Comparison of ENCODE assay signal across 16 cellular contexts in the genomic region with DNA sequence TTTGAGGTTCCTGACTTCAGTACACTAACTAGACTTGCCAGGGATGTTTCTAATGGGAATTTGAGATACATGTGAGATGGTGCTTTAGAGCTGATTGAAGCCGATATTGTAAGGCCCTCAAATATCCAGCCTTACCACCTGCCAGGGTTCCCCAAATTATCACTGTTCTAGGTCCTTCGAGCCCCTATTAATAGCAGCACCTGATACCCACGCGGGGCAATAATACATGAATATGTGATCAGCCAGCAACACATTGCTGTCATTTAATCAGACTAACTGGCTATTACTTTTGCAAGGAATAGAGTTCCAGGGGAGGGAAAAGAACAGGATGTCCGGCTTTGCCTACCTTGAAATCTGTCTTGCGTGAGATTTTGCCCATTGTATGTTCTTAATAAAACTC. TPM values are rescaled to one million over a fixed set of nuclear protein-coding genes. Genes with fewer than 3 reads are reported as not detected.
A peak's percentile ranks its signal among the peaks of the same experiment; 100 is the strongest.
DNase-seq lines count a peak whose midpoint lies in the region; ATAC-seq and TF ChIP-seq lines count a peak whose summit lies in the region.
"Had no signal": no experiment of that assay in that cellular context is flagged by ENCODE, and none has a peak within 500 bp of the region (broad histone marks: within the 10 kb centered on the region; RNA-seq: fewer than 3 reads in every experiment).

No MANE protein-coding gene starts in this region.

- TF ChIP-seq CTCF in heart left ventricle (IDR thresholded peaks at IDR 0.05) (no peak), left lung (IDR thresholded peaks at IDR 0.05) (no peak)

- H3K27me3 Mint-ChIP-seq in activated CD4-positive, alpha-beta memory T cell treated with anti-CD3 and anti-CD28 coated beads, Interleukin-2, amount 10 ng/mL, durations not matched to agents 7 days and 5 days = no peaks in the 10 kb centered on the region

- peak overlapping the region; percentile 94 for H3K27ac Mint-ChIP-seq in activated CD4-positive, alpha-beta memory T cell treated with anti-CD3 and anti-CD28 coated beads, Interleukin-2, amount 10 ng/mL, durations not matched to agents 7 days and 5 days
- H3K27ac Mint-ChIP-seq: nephron progenitor cell had no signal

- H3K4me3 Mint-ChIP-seq in activated CD4-positive, alpha-beta memory T cell treated with anti-CD3 and anti-CD28 coated beads, Interleukin-2, amount 10 ng/mL, durations not matched to agents 7 days and 5 days = peak overlapping the region; percentile 69
- H3K4me3 Mint-ChIP-seq: nephron progenitor cell had no signal

- peaks cover 0 to 20% (median 4%) of the 10 kb centered on the region in 9 donors for H3K27me3 ChIP-seq in heart left ventricle
- no peaks in the 10 kb centered on the region for H3K27me3 ChIP-seq in left lung
- no peaks in the 10 kb centered on the region for H3K27me3 ChIP-seq in thymus (ENCODE audit: control insufficient read depth, insufficient read depth)
- H3K27me3 ChIP-seq: ascending aorta had no signal

- H3K4me3 ChIP-seq in heart left ventricle (peak overlapping the region in 11 of 12 donors; percentile 20 to 92 (median 75)), left lung (peak overlapping the region in 1 of 2 donors; percentile 77), thymus (ENCODE audit: low read length) (peak overlapping the region; percentile 16)

- 54 to 73% (median 68%) methylated on average over 6 of the region's 6 CpGs for WGBS in heart left ventricle, 4 donors
- 99% methylated on average over 6 of the region's 6 CpGs for WGBS in thymus

- CTCF ChIA-PET in activated CD4-positive, alpha-beta memory T cell treated with anti-CD3 and anti-CD28 coated beads, Interleukin-2, amount 10 ng/mL, durations not matched to agents 7 days and 5 days (lab: Charles Lee) = no interaction called here

- peaks cover 0 to 57% (median 16%) of the 10 kb centered on the region in 9 donors for H3K36me3 ChIP-seq in heart left ventricle
- peaks cover 0 to 30% of the 10 kb centered on the region in 2 donors for H3K36me3 ChIP-seq in left lung
- H3K36me3 ChIP-seq in thymus (ENCODE audit: control insufficient read depth, insufficient read depth) = no peaks in the 10 kb centered on the region

- TF ChIP-seq POLR2A in heart left ventricle (IDR thresholded peaks at IDR 0.05) = no peak

- intact Hi-C loops in heart left ventricle (cut with DNase I) (loop anchor here in 4 of 10 donors (5.0 to 10.0 kb wide), 4 partner anchors 82 to 185 kb away; no protein-coding TSS in a partner anchor), left ventricle myocardium superior (cut with micrococcal nuclease) (no loop called here), left lung (cut with DNase I) (no loop called here)

- H3K36me3 Mint-ChIP-seq in activated CD4-positive, alpha-beta memory T cell treated with anti-CD3 and anti-CD28 coated beads, Interleukin-2, amount 10 ng/mL, durations not matched to agents 7 days and 5 days (ENCODE audit: low read depth) = peaks cover 80% of the 10 kb centered on the region

- no peak for DNase-seq in heart left ventricle
- DNase-seq in left ventricle myocardium superior = no peak
- no peak for DNase-seq in activated CD4-positive, alpha-beta memory T cell treated with anti-CD3 and anti-CD28 coated beads, Interleukin-2, amount 10 ng/mL, durations not matched to agents 7 days and 5 days
- no peak for DNase-seq in left lung
- DNase-seq in HT-29 (ENCODE audit: low spot score) = no peak
- DNase-seq in NCI-H2081 treated with DMSO at 0.1 percent for 48 hours (lab: John Stamatoyannopoulos, UW) = no peak
- DNase-seq: dermis blood vessel endothelial cell, DMS153, GOT3, IMR-90, NCI-H1105, NCI-H446, nephron progenitor cell had no signal

- no peaks in the 10 kb centered on the region for H3K9me3 ChIP-seq in heart left ventricle
- H3K9me3 ChIP-seq in left lung = no peaks in the 10 kb centered on the region
- no peaks in the 10 kb centered on the region for H3K9me3 ChIP-seq in thymus (ENCODE audit: control insufficient read depth)
- H3K9me3 ChIP-seq: ascending aorta had no signal

- peaks cover 2% of the 10 kb centered on the region for H3K9me3 Mint-ChIP-seq in activated CD4-positive, alpha-beta memory T cell treated with anti-CD3 and anti-CD28 coated beads, Interleukin-2, amount 10 ng/mL, durations not matched to agents 7 days and 5 days
- H3K9me3 Mint-ChIP-seq: nephron progenitor cell had no signal

- ATAC-seq in heart left ventricle (no peak), left ventricle myocardium superior (no peak), left lung (no peak), GM21447 (IDR thresholded peaks at IDR 0.05; ENCODE audit: unreplicated experiment) (no peak)

- H3K4me1 ChIP-seq in heart left ventricle (peaks cover 0 to 85% (median 25%) of the 10 kb centered on the region in 12 donors), left lung (peaks cover 11 to 83% of the 10 kb centered on the region in 2 donors), thymus (ENCODE audit: control insufficient read depth, insufficient read depth, low read length) (peaks cover 63% of the 10 kb centered on the region)

- H3K27ac ChIP-seq in heart left ventricle = peak overlapping the region; percentile 40 to 90 (median 64)
- peak overlapping the region; percentile 75 to 83 for H3K27ac ChIP-seq in left lung
- peak overlapping the region; percentile 95 for H3K27ac ChIP-seq in thymus (ENCODE audit: low read depth)

- peaks cover 83% of the 10 kb centered on the region for H3K4me1 Mint-ChIP-seq in activated CD4-positive, alpha-beta memory T cell treated with anti-CD3 and anti-CD28 coated beads, Interleukin-2, amount 10 ng/mL, durations not matched to agents 7 days and 5 days

- POLR2A ChIA-PET in activated CD4-positive, alpha-beta memory T cell treated with anti-CD3 and anti-CD28 coated beads, Interleukin-2, amount 10 ng/mL, durations not matched to agents 7 days and 5 days (lab: Charles Lee) = interaction anchor here (0.7 to 4.5 kb wide), 4 partner anchors 30 to 107 kb away, joined by 3 to 52 read pairs (median 4); no protein-coding TSS in a partner anchor

RNA-seq across cellular contexts. Expression of gene RGCC, which starts 5.1 kb away (rescaled TPM):
- 100 to 1,000 TPM in 2 of 9 donors, 10 to 100 TPM in 7; 22.9 to 228 (median 45.9) TPM for total RNA-seq in heart left ventricle
- 10 to 100 TPM; 48.9 to 57.7 TPM for polyA plus RNA-seq in heart left ventricle
- total RNA-seq in left ventricle myocardium superior = 40.2 TPM
- total RNA-seq in activated CD4-positive, alpha-beta memory T cell treated with anti-CD3 and anti-CD28 coated beads, Interleukin-2, amount 10 ng/mL, durations not matched to agents 7 days and 5 days = 10 to 100 TPM; 58.0 to 62.4 TPM
- 100 to 1,000 TPM; 173 to 196 TPM for total RNA-seq in left lung
- 50.1 TPM for polyA plus RNA-seq in thymus
- total RNA-seq in HT-29 (2014; rRNA removed; shearing (Covaris generic)) = 43.4 and 48.6 TPM in 2 replicates
